1 cellular context compared by ENCODE assay signal in the genomic region with DNA sequence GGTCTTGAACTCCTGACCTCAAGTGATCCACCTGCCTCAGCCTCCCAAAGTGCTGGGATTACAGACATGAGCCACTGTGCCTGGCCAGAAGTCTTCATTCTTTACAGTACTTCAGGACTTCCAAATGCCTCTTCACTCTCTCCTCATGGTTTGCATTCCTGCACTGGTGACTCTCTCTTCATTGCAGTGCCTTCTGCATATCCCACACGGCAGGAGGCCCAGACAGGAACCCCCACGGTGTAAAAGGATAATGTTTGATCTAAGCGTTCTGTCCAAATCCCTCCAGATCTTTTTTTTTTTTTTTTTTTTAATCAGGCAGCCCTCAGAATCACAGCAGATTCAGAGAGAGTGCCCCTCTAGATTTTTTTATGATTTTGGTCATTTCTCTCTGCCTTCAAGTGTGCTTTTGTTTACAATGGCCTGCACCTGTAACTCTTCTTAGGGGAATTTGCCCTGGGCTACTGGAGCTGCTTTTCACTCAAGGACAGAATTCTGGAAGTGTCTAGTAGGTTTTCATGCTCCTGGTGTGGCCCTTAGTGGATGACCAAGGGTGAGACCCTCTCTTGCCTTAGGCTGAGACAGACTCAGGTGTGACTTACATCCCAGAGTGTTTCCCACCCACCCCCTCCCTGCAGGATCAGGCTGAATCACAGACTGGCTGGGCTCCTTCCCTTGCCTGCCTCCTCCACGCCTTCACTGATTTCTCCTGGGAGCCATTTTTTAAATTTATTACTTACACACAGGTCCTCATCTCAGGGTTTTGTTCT.
TF ChIP-seq lines count a peak whose summit lies in the region.

No MANE protein-coding gene starts in this region.

TF ChIP-seq in IMR-90, 13 proteins besides CTCF, POLR2A, EP300 and RAD21:
- TF ChIP-seq RFX5 (IDR thresholded peaks at IDR 0.05; ENCODE audit: low read depth, low read length) (no peak), NFE2L2 (IDR thresholded peaks at IDR 0.05; ENCODE audit: low read depth, low read length) (no peak), BHLHE40 (IDR thresholded peaks at IDR 0.05; ENCODE audit: low read depth, low read length) (no peak), FOS (IDR thresholded peaks at IDR 0.05; ENCODE audit: low read depth, low read length) (no peak), SMC3 (IDR thresholded peaks at IDR 0.05; ENCODE audit: low read depth, low read length) (no peak), MAZ (IDR thresholded peaks at IDR 0.05; ENCODE audit: borderline replicate concordance, low read depth, low read length) (no peak), RCOR1 (IDR thresholded peaks at IDR 0.05; ENCODE audit: insufficient replicate concordance, low read length) (no peak)
- TF ChIP-seq, protein P1, sequence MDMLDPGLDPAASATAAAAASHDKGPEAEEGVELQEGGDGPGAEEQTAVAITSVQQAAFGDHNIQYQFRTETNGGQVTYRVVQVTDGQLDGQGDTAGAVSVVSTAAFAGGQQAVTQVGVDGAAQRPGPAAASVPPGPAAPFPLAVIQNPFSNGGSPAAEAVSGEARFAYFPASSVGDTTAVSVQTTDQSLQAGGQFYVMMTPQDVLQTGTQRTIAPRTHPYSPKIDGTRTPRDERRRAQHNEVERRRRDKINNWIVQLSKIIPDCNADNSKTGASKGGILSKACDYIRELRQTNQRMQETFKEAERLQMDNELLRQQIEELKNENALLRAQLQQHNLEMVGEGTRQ (IDR thresholded peaks at IDR 0.05; ENCODE audit: low read depth, low read length), result no peak
- TF ChIP-seq, protein P2, sequence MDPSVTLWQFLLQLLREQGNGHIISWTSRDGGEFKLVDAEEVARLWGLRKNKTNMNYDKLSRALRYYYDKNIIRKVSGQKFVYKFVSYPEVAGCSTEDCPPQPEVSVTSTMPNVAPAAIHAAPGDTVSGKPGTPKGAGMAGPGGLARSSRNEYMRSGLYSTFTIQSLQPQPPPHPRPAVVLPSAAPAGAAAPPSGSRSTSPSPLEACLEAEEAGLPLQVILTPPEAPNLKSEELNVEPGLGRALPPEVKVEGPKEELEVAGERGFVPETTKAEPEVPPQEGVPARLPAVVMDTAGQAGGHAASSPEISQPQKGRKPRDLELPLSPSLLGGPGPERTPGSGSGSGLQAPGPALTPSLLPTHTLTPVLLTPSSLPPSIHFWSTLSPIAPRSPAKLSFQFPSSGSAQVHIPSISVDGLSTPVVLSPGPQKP (IDR thresholded peaks at IDR 0.05; ENCODE audit: borderline replicate concordance, low read depth, low read length), result no peak
